ENCODE assay signal across 29 cellular contexts in the genomic region with DNA sequence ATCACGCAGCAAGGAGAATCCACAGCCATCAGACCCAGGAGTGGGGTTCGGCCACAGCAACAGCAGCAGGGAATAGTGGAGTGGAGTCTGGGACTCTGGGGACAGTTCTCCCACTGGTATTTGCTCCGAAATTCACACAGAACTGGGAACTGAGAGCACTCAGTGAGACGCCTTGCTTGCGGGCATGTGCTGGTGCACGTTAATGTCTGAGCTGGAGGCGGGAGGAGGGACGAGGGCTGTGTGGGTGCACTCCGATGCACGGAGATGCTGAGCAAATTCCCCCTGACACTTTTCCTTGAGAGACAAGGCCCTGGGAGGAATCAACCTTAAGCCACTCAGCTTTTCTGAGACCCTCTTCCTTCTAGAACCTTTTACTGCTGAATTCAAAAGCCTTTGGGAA. TPM values are rescaled to one million over a fixed set of nuclear protein-coding genes. Genes with fewer than 3 reads are reported as not detected.
"Had no signal": no experiment of that assay in that cellular context is flagged by ENCODE, and none has a peak within 500 bp of the region (broad histone marks: within the 10 kb centered on the region; RNA-seq: fewer than 3 reads in every experiment).

No MANE protein-coding gene starts in this region.

- H3K4me1 Mint-ChIP-seq: activated T-helper 17 cell treated with anti-CD3 and anti-CD28 coated beads, Interleukin-2, amount 50 U/mL, for 72 hours; central memory CD8-positive, alpha-beta T cell; T-cell had no signal

- H3K27me3 ChIP-seq: adrenal gland, colonic mucosa, right atrium auricular region had no signal

- H3K4me3 ChIP-seq: adrenal gland, colonic mucosa, dorsolateral prefrontal cortex, left ventricle myocardium inferior, right atrium auricular region, spleen, stomach, suprapubic skin, tibial nerve had no signal

- H3K9me3 Mint-ChIP-seq: activated CD4-positive, alpha-beta T cell treated with anti-CD3 and anti-CD28 coated beads, Interleukin-2, amount 10 ng/mL, durations not matched to agents 7 days and 5 days; activated T-cell treated with anti-CD3 and anti-CD28 coated beads, Interleukin-2, amount 50 U/mL, for 24 hours; activated T-helper 17 cell treated with anti-CD3 and anti-CD28 coated beads, Interleukin-2, amount 50 U/mL, for 72 hours; central memory CD8-positive, alpha-beta T cell; effector memory CD8-positive, alpha-beta T cell; nephron progenitor cell; T-cell; T-helper 2 cell treated with Interferon-gamma antibody and Interleukin-4, amounts not matched to agents 5 μg/mL and 100 μg/mL, for 36 hours had no signal

- H3K36me3 Mint-ChIP-seq: activated naive CD8-positive, alpha-beta T cell; T-cell had no signal

- H3K4me3 Mint-ChIP-seq: activated CD4-positive, alpha-beta T cell treated with anti-CD3 and anti-CD28 coated beads, Interleukin-2, amount 10 ng/mL, durations not matched to agents 7 days and 5 days; activated naive CD8-positive, alpha-beta T cell; activated T-cell treated with anti-CD3 and anti-CD28 coated beads, Interleukin-2, amount 50 U/mL, for 24 hours; activated T-helper 17 cell treated with anti-CD3 and anti-CD28 coated beads, Interleukin-2, amount 50 U/mL, for 72 hours; central memory CD8-positive, alpha-beta T cell; effector memory CD8-positive, alpha-beta T cell; nephron progenitor cell; T-cell; T-helper 2 cell treated with Interferon-gamma antibody and Interleukin-4, amounts not matched to agents 5 μg/mL and 100 μg/mL, for 36 hours had no signal

- H3K27ac Mint-ChIP-seq: activated CD4-positive, alpha-beta T cell treated with anti-CD3 and anti-CD28 coated beads, Interleukin-2, amount 10 ng/mL, durations not matched to agents 7 days and 5 days; activated naive CD8-positive, alpha-beta T cell; activated T-cell treated with anti-CD3 and anti-CD28 coated beads, Interleukin-2, amount 50 U/mL, for 24 hours; activated T-helper 17 cell treated with anti-CD3 and anti-CD28 coated beads, Interleukin-2, amount 50 U/mL, for 72 hours; effector memory CD8-positive, alpha-beta T cell; nephron progenitor cell; progenitor cell of endocrine pancreas; T-cell; T-helper 2 cell treated with Interferon-gamma antibody and Interleukin-4, amounts not matched to agents 5 μg/mL and 100 μg/mL, for 36 hours had no signal

- H3K9me3 ChIP-seq: adrenal gland, colonic mucosa, left ventricle myocardium inferior, right atrium auricular region, spleen, stomach, suprapubic skin, tibial nerve had no signal

- H3K36me3 ChIP-seq: adrenal gland, colonic mucosa, left ventricle myocardium inferior, right atrium auricular region, spleen, stomach, suprapubic skin, tibial nerve, WERI-Rb-1 had no signal

- ATAC-seq: effector memory CD8-positive, alpha-beta T cell; T-cell had no signal

- DNase-seq: activated CD4-positive, alpha-beta T cell treated with anti-CD3 and anti-CD28 coated beads, Interleukin-2, amount 10 ng/mL, durations not matched to agents 7 days and 5 days; activated CD4-positive, CD25-positive, alpha-beta regulatory T cell treated with anti-CD3 and anti-CD28 coated beads, Interleukin-2, amount 50 U/mL, for 72 hours; activated naive CD4-positive, alpha-beta T cell; activated T-cell treated with anti-CD3 and anti-CD28 coated beads, Interleukin-2, amount 50 U/mL, for 24 hours; adrenal gland; colonic mucosa; dorsolateral prefrontal cortex; effector memory CD8-positive, alpha-beta T cell; foreskin melanocyte; hippocampal formation; left ventricle myocardium inferior; nephron progenitor cell; spleen; stimulated activated CD4-positive, alpha-beta T cell treated with anti-CD3 and anti-CD28 coated beads, Interleukin-4, amount 100 ng/mL, for 4 hours; stomach; T-cell; WERI-Rb-1 had no signal

- H3K27ac ChIP-seq: adrenal gland, colonic mucosa, left ventricle myocardium inferior, right atrium auricular region, spleen, stomach, suprapubic skin, tibial nerve, WERI-Rb-1 had no signal

- H3K4me1 ChIP-seq: adrenal gland, colonic mucosa, stomach had no signal

RNA-seq across cellular contexts. Expression of a gene that starts 2.9 kb away (rescaled TPM):
- total RNA-seq: activated CD4-positive, alpha-beta T cell treated with anti-CD3 and anti-CD28 coated beads, Interleukin-2, amount 10 ng/mL, durations not matched to agents 7 days and 5 days; colonic mucosa; endothelial cell of umbilical vein; esophagus mucosa; lung microvascular endothelial cell; osteoblast; stomach; suprapubic skin; T-cell; tibial nerve had no signal
- polyA plus RNA-seq: endothelial cell of umbilical vein, stomach had no signal
